17 cellular contexts compared by ENCODE assay signal in genomic region chr11:11335043-11335442, GRCh38. TPM values are rescaled to one million over a fixed set of nuclear protein-coding genes. Genes with fewer than 3 reads are reported as not detected.
DNase-seq lines count a peak whose midpoint lies in the region; ATAC-seq, FAIRE-seq and TF ChIP-seq lines count a peak whose summit lies in the region.
"Had no signal": no experiment of that assay in that cellular context is flagged by ENCODE, and none has a peak within 500 bp of the region (broad histone marks: within the 10 kb centered on the region; RNA-seq: fewer than 3 reads in every experiment).

No MANE protein-coding gene starts in this region.

- no peak overlapping the region for H3K56ac ChIP-seq in H1 (replicated peaks; ENCODE audit: insufficient read length, low read depth, low read length)
- H3K56ac ChIP-seq in mesendoderm (ENCODE audit: low read length): no peak overlapping the region

- H2BK12ac ChIP-seq in H1 (ENCODE audit: low read depth, low read length): no peak overlapping the region

- H2BK120ac ChIP-seq in H1 (replicated peaks; ENCODE audit: low read depth, low read length): no peak overlapping the region
- no peak overlapping the region for H2BK120ac ChIP-seq in mesendoderm (ENCODE audit: low read depth, low read length)

- no peaks in the 10 kb centered on the region for H3K23me2 ChIP-seq in H1 (ENCODE audit: low read depth, low read length)

- H3K36me3 ChIP-seq in Loucy (ENCODE audit: insufficient read depth, low read length) (no peaks in the 10 kb centered on the region), Panc1 (ENCODE audit: control insufficient read depth, insufficient read depth, low read length) (no peaks in the 10 kb centered on the region), H1 (ENCODE audit: control insufficient read depth in 2 of 4, insufficient read depth in 4 of 4, low read length in 3 of 4) (no peaks in the 10 kb centered on the region), mesendoderm (ENCODE audit: control insufficient read depth, insufficient read depth, low read length) (no peaks in the 10 kb centered on the region)
- H3K36me3 ChIP-seq: MG63, Peyer's patch had no signal

- H3K79me2 ChIP-seq in Loucy (ENCODE audit: insufficient read depth, low read length) (no peaks in the 10 kb centered on the region), H1 (ENCODE audit: control insufficient read depth in 1 of 2, insufficient read depth in 2 of 2, low read length in 2 of 2) (no peaks in the 10 kb centered on the region), mesendoderm (ENCODE audit: control insufficient read depth, insufficient read depth, low read length) (no peaks in the 10 kb centered on the region)

- H2AK5ac ChIP-seq in H1 (ENCODE audit: low read depth, low read length): no peak overlapping the region
- H2AK5ac ChIP-seq in mesendoderm (ENCODE audit: low read length): no peak overlapping the region

- ATAC-seq in Panc1 (peak; percentile 23; the same call in 1 of the 2 replicates), GM18873 (IDR thresholded peaks at IDR 0.05; ENCODE audit: low FRiP score, unreplicated experiment) (no peak)
- ATAC-seq: HCT116, SK-N-SH treated with all-trans-retinoic acid at 6 μM for 48 hours had no signal

- no peak for TF ChIP-seq EP300 in H1 (IDR thresholded peaks at IDR 0.05; ENCODE audit: borderline replicate concordance in 1 of 2, low read depth in 2 of 2, low read length in 2 of 2)

- H3K4ac ChIP-seq in H1 (replicated peaks; ENCODE audit: insufficient read length, low read depth, low read length): no peak overlapping the region
- H3K4ac ChIP-seq in mesendoderm (ENCODE audit: low read depth, low read length): no peak overlapping the region

- H4K5ac ChIP-seq in H1 (ENCODE audit: insufficient read length, low read depth, low read length) (no peak overlapping the region), mesendoderm (ENCODE audit: low read length) (no peak overlapping the region)

- H3K4me2 ChIP-seq in Loucy (ENCODE audit: low read depth, low read length, poor library complexity, severe bottlenecking) (peak overlapping the region; percentile 18), H1 (ENCODE audit: insufficient read depth in 1 of 2, low read depth in 2 of 2, low read length in 2 of 2) (no peak overlapping the region), mesendoderm (ENCODE audit: low read length) (no peak overlapping the region)

- no peak for FAIRE-seq in H1 (lab: Jason Lieb, UNC)

- POLR2A ChIA-PET in Panc1 (lab: Charles Lee) (no interaction called here), H1 (lab: Charles Lee; ENCODE audit: partially characterized antibody) (no interaction called here)

- H3K23ac ChIP-seq in H1 (ENCODE audit: insufficient read length): no peak overlapping the region
- no peak overlapping the region for H3K23ac ChIP-seq in mesendoderm (ENCODE audit: low read length)

- H3K14ac ChIP-seq in H1 (ENCODE audit: insufficient read length): no peak overlapping the region

- in situ Hi-C loops in Panc1 (cut with HindIII; ENCODE audit: low pct_unique_long_range_greater_than_20kb, low sequenced_read_pairs): no loop called here

- H2BK20ac ChIP-seq in H1 (ENCODE audit: low read length): no peak overlapping the region

- H2BK15ac ChIP-seq in H1 (ENCODE audit: low read length): no peak overlapping the region
- H2BK15ac ChIP-seq in mesendoderm (replicated peaks; ENCODE audit: low read depth): no peak overlapping the region

- H3K18ac ChIP-seq in H1 (ENCODE audit: extremely low read depth, low read length) (no peak overlapping the region), mesendoderm (ENCODE audit: low read length) (no peak overlapping the region)

- no peak overlapping the region for H3K4me3 ChIP-seq in Loucy (ENCODE audit: low read length, poor library complexity, severe bottlenecking)
- H3K4me3 ChIP-seq in Panc1 (ENCODE audit: low read depth in 2 of 2, low read length in 2 of 2): no peak overlapping the region
- no peak overlapping the region for H3K4me3 ChIP-seq in H1 (ENCODE audit: extremely low read depth in 1 of 4, insufficient read depth in 2 of 4, low read depth in 3 of 4, low read length in 4 of 4)
- no peak overlapping the region for H3K4me3 ChIP-seq in mesendoderm (ENCODE audit: low read length)
- H3K4me3 ChIP-seq: MG63, Peyer's patch had no signal

- H2BK5ac ChIP-seq in H1 (ENCODE audit: low read depth, low read length) (no peak overlapping the region), mesendoderm (ENCODE audit: low read length) (no peak overlapping the region)

- TF ChIP-seq RAD21 in H1 (IDR thresholded peaks at IDR 0.05 in 1 of 2, conservative IDR thresholded peaks at IDR 0.05 in 1 of 2; ENCODE audit: low read depth in 2 of 2, low read length in 2 of 2): peak; percentile 8 to 29; a peak in 3 of 4 replicates

- H3K27me3 ChIP-seq in Loucy (ENCODE audit: insufficient read depth, low read length, poor library complexity, severe bottlenecking) (peaks cover 8% of the 10 kb centered on the region), Panc1 (ENCODE audit: control insufficient read depth, insufficient read depth, low read length) (0 out of 2 replicates have a peak, but pooled peaks cover 2% of the 10 kb centered on the region), H1 (replicated peaks in 1 of 4; ENCODE audit: control insufficient read depth in 3 of 4, extremely low read depth in 1 of 4, insufficient read depth in 3 of 4, low read length in 3 of 4) (no peaks in the 10 kb centered on the region), mesendoderm (ENCODE audit: insufficient read depth, low read length, poor library complexity) (no peaks in the 10 kb centered on the region)
- H3K27me3 ChIP-seq: MG63, Peyer's patch had no signal

- DNase-seq in Panc1 (ENCODE audit: low read depth, low spot score): no peak
- no peak for DNase-seq in H1 (ENCODE audit: low read depth in 1 of 2, low spot score in 2 of 2)
- DNase-seq in mesendoderm: peak; percentile 53
- no peak for DNase-seq in ureter (ENCODE audit: low spot score)
- no peak for DNase-seq in effector CD8-positive, alpha-beta T cell (lab: John Stamatoyannopoulos, UW)
- DNase-seq: CD4-positive, CD25-positive, alpha-beta regulatory T cell; DMS79 treated with DMSO at 0.1 percent for 48 hours; Karpas-422; MG63; NCI-H187 treated with DMSO at 0.1 percent for 48 hours; NCI-H510A; NCI-H748 treated with DMSO at 0.1 percent for 48 hours; Peyer's patch had no signal

- TF ChIP-seq CTCF in Loucy (conservative IDR thresholded peaks at IDR 0.05; ENCODE audit: low read length): 0 out of 2 replicates have a peak, but pooled peaks have one; percentile 20
- TF ChIP-seq CTCF in Panc1 (IDR thresholded peaks at IDR 0.05): no peak; the same call in 1 of the 2 replicates
- peak in 2 of 3 experiments; percentile 6 to 16; a peak in 1 of 4 replicates for TF ChIP-seq CTCF in H1 (IDR thresholded peaks at IDR 0.05; ENCODE audit: control extremely low read depth in 1 of 3, insufficient read depth in 1 of 3, low read depth in 1 of 3, low read length in 3 of 3)

- intact Hi-C loops in Panc1 (cut with micrococcal nuclease; ENCODE audit: unreplicated experiment): no loop called here

- H3F3A ChIP-seq in Loucy (ENCODE audit: low read depth): no peaks in the 10 kb centered on the region

- TF ChIP-seq POLR2A in H1 (IDR thresholded peaks at IDR 0.05; ENCODE audit: control extremely low read depth in 1 of 2, low read depth in 2 of 2, low read length in 2 of 2): no peak

- H4K20me1 ChIP-seq in Loucy (ENCODE audit: insufficient read depth, low read length, poor library complexity, severe bottlenecking) (no peaks in the 10 kb centered on the region), H1 (replicated peaks in 1 of 2; ENCODE audit: control insufficient read depth in 1 of 2, insufficient read depth in 2 of 2, low read length in 2 of 2) (no peaks in the 10 kb centered on the region)

- no peaks in the 10 kb centered on the region for H3K9me3 ChIP-seq in Loucy (ENCODE audit: insufficient read depth, low read depth, low read length)
- no peaks in the 10 kb centered on the region for H3K9me3 ChIP-seq in Panc1 (ENCODE audit: control insufficient read depth, insufficient read depth, low read depth, low read length)
- no peaks in the 10 kb centered on the region for H3K9me3 ChIP-seq in H1 (ENCODE audit: insufficient read depth in 2 of 2, low read depth in 1 of 2, low read length in 1 of 2)
- H3K9me3 ChIP-seq: MG63, Peyer's patch had no signal

- no peak overlapping the region for H4K8ac ChIP-seq in H1 (ENCODE audit: extremely low read depth, insufficient read depth, low read length)
- no peak overlapping the region for H4K8ac ChIP-seq in mesendoderm (ENCODE audit: low read depth, low read length)

- H3K9me2 ChIP-seq in Loucy (replicated peaks; ENCODE audit: low read depth, low read length): no peaks in the 10 kb centered on the region

- no TSS peak for BruUV-seq in Panc1 (replicated peaks; lab: Mats Ljungman, UMichigan)

- WGBS in H1 (ENCODE audit: extremely low coverage in 1 of 2, insufficient coverage in 1 of 2, insufficient read length in 1 of 2, insufficient replicate concordance in 2 of 2, low coverage in 1 of 2, low lambda C conversion rate in 2 of 2, missing lambda C conversion rate in 1 of 2), 2 experiments: 75% methylated on average over 2 of the region's 2 CpGs; no CpG with 5 or more reads in 1 of the 2 experiments
- no CpG with 5 or more reads among the region's 2 CpGs for WGBS in mesendoderm (ENCODE audit: extremely low coverage, insufficient coverage, low lambda C conversion rate)

- no peak overlapping the region for H4K91ac ChIP-seq in H1 (replicated peaks; ENCODE audit: insufficient read length, low read length)

- H3K4me1 ChIP-seq in Loucy (ENCODE audit: insufficient read depth, low read length, poor library complexity, severe bottlenecking) (peaks cover 7% of the 10 kb centered on the region), Panc1 (ENCODE audit: control insufficient read depth, insufficient read depth, low read length) (peaks cover 16% of the 10 kb centered on the region), H1 (replicated peaks in 1 of 4; ENCODE audit: control insufficient read depth in 3 of 4, insufficient read depth in 4 of 4, low read length in 3 of 4) (peaks cover 0 to 3% (median under 1%) of the 10 kb centered on the region in 4 experiments; a peak in 3 of 7 replicates), mesendoderm (ENCODE audit: control insufficient read depth, low read depth, low read length) (peaks cover 6% of the 10 kb centered on the region)
- H3K4me1 ChIP-seq: Peyer's patch had no signal

- H3K27ac ChIP-seq in Panc1 (ENCODE audit: low read length): peak overlapping the region; percentile 36; the same call in 1 of the 2 replicates
- H3K27ac ChIP-seq in H1 (ENCODE audit: low read depth, low read length): no peak overlapping the region
- no peak overlapping the region for H3K27ac ChIP-seq in mesendoderm (ENCODE audit: low read depth, low read length)
- H3K27ac ChIP-seq: Peyer's patch had no signal

- no peak overlapping the region for H3K9ac ChIP-seq in Loucy (ENCODE audit: low read depth, low read length, poor library complexity, severe bottlenecking)
- H3K9ac ChIP-seq in H1 (replicated peaks in 1 of 4; ENCODE audit: extremely low read depth in 1 of 4, low read depth in 3 of 4, low read length in 3 of 4): no peak overlapping the region
- no peak overlapping the region for H3K9ac ChIP-seq in mesendoderm (ENCODE audit: low read length)

- H3K79me1 ChIP-seq in H1 (ENCODE audit: low read depth, low read length): no peaks in the 10 kb centered on the region
- no peaks in the 10 kb centered on the region for H3K79me1 ChIP-seq in mesendoderm (ENCODE audit: low read length)

- H2AFZ ChIP-seq in Loucy (ENCODE audit: low read length) (no peak overlapping the region), H1 (ENCODE audit: low read length) (no peak overlapping the region)

- CTCF ChIA-PET in Panc1 (lab: Charles Lee) (no interaction called here), H1 (lab: Charles Lee; ENCODE audit: partially characterized antibody) (interaction anchor here (1.2 to 1.6 kb wide), 4 partner anchors 8 to 452 kb away, joined by 3 to 6 read pairs (median 5); no protein-coding TSS in a partner anchor)

RNA-seq across cellular contexts. Expression of gene CSNK2A3, which starts 18.0 kb away (rescaled TPM):
- total RNA-seq in Panc1 (2021; ENCODE audit: unreplicated experiment) (2.6 TPM), ureter (2.1 TPM)
- polyA plus RNA-seq in Panc1 (2012; ENCODE audit: insufficient read length): 3.6 TPM
- total RNA-seq in H1 (2021; fragmentation: NEBNext Ultra II Directional; extraction: Animal tissue kit (Norgen Biotek cat#: 25700)): 0.69 and 2.3 TPM in 2 replicates
- polyA plus RNA-seq in H1 (2011; rRNA removed): 0.50 and 1.0 TPM in 2 replicates
- polyA plus RNA-seq in H1 (2011; cell fraction: cytosol; rRNA removed): 0.87 TPM
- polyA plus RNA-seq in H1 (2011; cell fraction: nucleus; rRNA removed): 1.3 TPM
- polyA plus RNA-seq in H1 (2012, experiment 1 of 2): 1.8 to 21.5 TPM (median 2.8 TPM) in 4 replicates
- 2.6 TPM for polyA plus RNA-seq in H1 (2012, experiment 2 of 2)
- polyA plus RNA-seq in H1 (2013, experiment 1 of 2): 1.7 TPM
- 2.3 TPM for polyA plus RNA-seq in H1 (2013, experiment 2 of 2)
- 5.2 and 5.4 TPM in 2 replicates for polyA minus RNA-seq in H1 (2011; rRNA and poly(A)+ RNA removed)
- polyA minus RNA-seq in H1 (2011; cell fraction: cytosol; rRNA and poly(A)+ RNA removed): 2.5 TPM
- polyA minus RNA-seq in H1 (2011; cell fraction: nucleus; rRNA and poly(A)+ RNA removed): 2.4 TPM
- 3.2 TPM for polyA plus RNA-seq in mesendoderm (2013, experiment 1 of 2)
- polyA plus RNA-seq in mesendoderm (2013, experiment 2 of 2): 2.6 TPM
- total RNA-seq: CD4-positive, CD25-positive, alpha-beta regulatory T cell had no signal
